Comparison of ENCODE assay signal across 8 cellular contexts in the genomic region with DNA sequence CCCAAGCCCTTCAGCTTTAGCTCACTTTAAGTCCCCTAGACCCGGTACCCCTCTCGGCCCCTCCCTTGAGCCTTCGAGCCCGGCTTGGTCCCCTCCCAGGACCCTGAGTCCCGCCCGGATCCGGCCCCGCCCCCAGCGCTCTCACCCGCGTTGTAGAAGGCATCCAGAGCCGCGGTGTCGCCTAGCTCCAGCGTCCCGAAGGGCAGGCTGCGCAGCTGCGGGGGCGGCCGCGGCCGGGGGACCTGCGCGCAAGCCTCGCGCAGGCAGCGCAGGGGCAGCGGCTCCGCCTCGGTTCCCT. TPM values are rescaled to one million over a fixed set of nuclear protein-coding genes. Genes with fewer than 3 reads are reported as not detected.
A peak's percentile ranks its signal among the peaks of the same experiment; 100 is the strongest.
DNase-seq lines count a peak whose midpoint lies in the region; ATAC-seq and TF ChIP-seq lines count a peak whose summit lies in the region.

No MANE protein-coding gene starts in this region.

- H3K4me1 ChIP-seq in RWPE2 (ENCODE audit: insufficient read depth, poor library complexity, severe bottlenecking) = peaks cover 6% of the 10 kb centered on the region
- H3K4me1 ChIP-seq in suprapubic skin = peaks cover 48% of the 10 kb centered on the region

- TF ChIP-seq POLR2A in suprapubic skin (IDR thresholded peaks at IDR 0.05) = no peak

- peak overlapping the region; percentile 87 for H3K27ac Mint-ChIP-seq in neural crest cell (ENCODE audit: unreplicated experiment)

- ATAC-seq in RWPE2 (ENCODE audit: low read depth) = peak; percentile 36

- no peaks in the 10 kb centered on the region for H3K9me3 Mint-ChIP-seq in neural crest cell

- no peak for TF ChIP-seq CTCF in RWPE2 (IDR thresholded peaks at IDR 0.05; ENCODE audit: poor library complexity, severe bottlenecking)
- no peak for TF ChIP-seq CTCF in neural crest cell (conservative IDR thresholded peaks at IDR 0.05)
- TF ChIP-seq CTCF in suprapubic skin (IDR thresholded peaks at IDR 0.05) = no peak

- H3K27ac ChIP-seq in RWPE2 (ENCODE audit: poor library complexity, severe bottlenecking) (peak overlapping the region; percentile 91), suprapubic skin (peak overlapping the region; percentile 99)

- peak; percentile 61 to 70 (median 62) for DNase-seq in NCI-H1417 (lab: John Stamatoyannopoulos, UW)
- DNase-seq in NCI-H1417 treated with DMSO at 0.1 percent for 48 hours (lab: John Stamatoyannopoulos, UW) = no peak
- peak; percentile 89 for DNase-seq in HuH-7.5 (ENCODE audit: low spot score)
- DNase-seq in RWPE2 (ENCODE audit: low spot score) = no peak
- peak; percentile 20 to 53 (median 27) for DNase-seq in activated naive CD4-positive, alpha-beta T cell (lab: John Stamatoyannopoulos, UW)
- peak; percentile 73 for DNase-seq in foreskin melanocyte
- DNase-seq in neural crest cell (ENCODE audit: low read depth, low spot score) = peak; percentile 81
- DNase-seq in suprapubic skin (ENCODE audit: low spot score in 2 of 2) = peak; percentile 94 to 95

- TF ChIP-seq EP300 in suprapubic skin (IDR thresholded peaks at IDR 0.05) = no peak

- H3K27me3 Mint-ChIP-seq in neural crest cell (ENCODE audit: low read depth) = peaks cover 3% of the 10 kb centered on the region

- H3K9me3 ChIP-seq in RWPE2 (ENCODE audit: severe bottlenecking) (no peaks in the 10 kb centered on the region), suprapubic skin (no peaks in the 10 kb centered on the region)

- no peaks in the 10 kb centered on the region for H3K36me3 Mint-ChIP-seq in neural crest cell (ENCODE audit: low read depth)

- peaks cover 22% of the 10 kb centered on the region for H3K36me3 ChIP-seq in RWPE2 (ENCODE audit: low read depth)
- H3K36me3 ChIP-seq in suprapubic skin = peaks cover 36% of the 10 kb centered on the region

- 1% methylated on average over 9 of the region's 30 CpGs for WGBS in suprapubic skin

- H3K4me1 Mint-ChIP-seq in neural crest cell = peaks cover 44% of the 10 kb centered on the region

- H3K27me3 ChIP-seq in RWPE2 (ENCODE audit: insufficient read depth, poor library complexity, severe bottlenecking) = no peaks in the 10 kb centered on the region
- no peaks in the 10 kb centered on the region for H3K27me3 ChIP-seq in suprapubic skin

- peak overlapping the region; percentile 94 for H3K4me3 Mint-ChIP-seq in neural crest cell

- H3K4me3 ChIP-seq in RWPE2 (ENCODE audit: severe bottlenecking) = peak overlapping the region; percentile 82
- peak overlapping the region; percentile 60 for H3K4me3 ChIP-seq in suprapubic skin

RNA-seq across cellular contexts. Expression of a gene that starts 0.7 kb away (rescaled TPM):
- 12.9 and 13.6 TPM in 2 replicates for total RNA-seq in neural crest cell
- total RNA-seq in suprapubic skin = 100 to 1,000 TPM in 3 of 4 donors, 10 to 100 TPM in 1; 85.4 to 147 (median 137) TPM

RNA-seq across cellular contexts. Expression of a gene that starts 8.6 kb away (rescaled TPM):
- total RNA-seq in neural crest cell (not detected in 2 replicates), suprapubic skin (1 to 10 TPM; 2.3 to 7.1 (median 3.7) TPM)

RNA-seq across cellular contexts. Expression of a gene that starts 17.1 kb away (rescaled TPM):
- total RNA-seq in neural crest cell (not detected in 2 replicates), suprapubic skin (10 to 100 TPM in 2 of 4 donors, 1 to 10 TPM in 2; 5.9 to 14.3 (median 10.3) TPM)

RNA-seq across cellular contexts. Expression of a gene that starts 24.2 kb away (rescaled TPM):
- total RNA-seq in neural crest cell = 0.72 and 1.4 TPM in 2 replicates
- 100 to 1,000 TPM; 142 to 176 (median 168) TPM for total RNA-seq in suprapubic skin

RNA-seq across cellular contexts. Expression of a gene that starts 26.4 kb away (rescaled TPM):
- total RNA-seq in neural crest cell (6.1 and 7.0 TPM in 2 replicates), suprapubic skin (under 1 TPM in 2 of 4 donors, not detected in 2; 0.36 to 0.81 TPM)

Comparison
In these comparisons a context has a peak if more than half of its experiments do, and no peak if none do; other contexts are left out.
1. DNase-seq: peak in NCI-H1417 (3 of 3), HuH-7.5 (single experiment), activated naive CD4-positive, alpha-beta T cell (4 of 4), foreskin melanocyte (single experiment), neural crest cell (single experiment) and suprapubic skin (2 of 2); none in NCI-H1417 treated with DMSO at 0.1 percent for 48 hours (single experiment) and RWPE2 (single experiment).